In genomic region chr5:72319435-72320021, GRCh38 we compare ENCODE assay signal across 8 cellular contexts. TPM values are rescaled to one million over a fixed set of nuclear protein-coding genes. Genes with fewer than 3 reads are reported as not detected.
DNase-seq lines count a peak whose midpoint lies in the region; ATAC-seq and TF ChIP-seq lines count a peak whose summit lies in the region.
"Not testable (repeated sequence)": the region's sequence is repeated elsewhere in the genome, so short reads cannot be mapped to it uniquely, and the experiment has no call there.

No MANE protein-coding gene starts in this region.

- intact Hi-C loops in activated T-helper 1 cell treated with anti-CD3 and anti-CD28 coated beads, Interleukin-12 subunit alpha, Interleukin-12 subunit beta, Interleukin-2, Interleukin-4 antibody, amounts not matched to agents 30 ng/mL and 10 ng/mL and 1 ng/mL, durations not matched to agents 14 hours and 24 hours and 36 hours (cut with micrococcal nuclease): loop anchor here (1.0 to 10.0 kb wide), 6 partner anchors 11 to 1175 kb away; partner anchors contain the start of genes BTF3 and MCCC2
- intact Hi-C loops in left lung (cut with DNase I); sciatic nerve (cut with DNase I): not testable (repeated sequence)

- H3K27me3 Mint-ChIP-seq in activated T-helper 1 cell treated with anti-CD3 and anti-CD28 coated beads, Interleukin-12 subunit alpha, Interleukin-12 subunit beta, Interleukin-2, Interleukin-4 antibody, amounts not matched to agents 30 ng/mL and 10 ng/mL and 1 ng/mL, durations not matched to agents 14 hours and 24 hours and 36 hours (ENCODE audit: insufficient read depth): not testable (repeated sequence)

- TF ChIP-seq CTCF in left lung (IDR thresholded peaks at IDR 0.05): not testable (repeated sequence)
- TF ChIP-seq CTCF in upper lobe of left lung (IDR thresholded peaks at IDR 0.05): peak in 1 of 6 experiments; percentile 3

- H3K36me3 ChIP-seq in endocrine pancreas (ENCODE audit: control insufficient read depth, insufficient read depth, low read length): not testable (repeated sequence)
- H3K36me3 ChIP-seq in left lung: peaks cover 0 to 20% of the 10 kb centered on the region in 2 donors
- H3K36me3 ChIP-seq in upper lobe of left lung: peaks cover 0 to 26% (median 3%) of the 10 kb centered on the region in 4 donors

- H3K9me3 Mint-ChIP-seq in activated T-helper 1 cell treated with anti-CD3 and anti-CD28 coated beads, Interleukin-12 subunit alpha, Interleukin-12 subunit beta, Interleukin-2, Interleukin-4 antibody, amounts not matched to agents 30 ng/mL and 10 ng/mL and 1 ng/mL, durations not matched to agents 14 hours and 24 hours and 36 hours: not testable (repeated sequence)

- not testable (repeated sequence) for TF ChIP-seq EP300 in upper lobe of left lung (IDR thresholded peaks at IDR 0.05)

- peaks cover 30% of the 10 kb centered on the region for H3K36me3 Mint-ChIP-seq in activated T-helper 1 cell treated with anti-CD3 and anti-CD28 coated beads, Interleukin-12 subunit alpha, Interleukin-12 subunit beta, Interleukin-2, Interleukin-4 antibody, amounts not matched to agents 30 ng/mL and 10 ng/mL and 1 ng/mL, durations not matched to agents 14 hours and 24 hours and 36 hours (ENCODE audit: low read depth)

- H3K27ac ChIP-seq in left lung (peak overlapping the region; percentile 67 to 81), upper lobe of left lung (peak overlapping the region; percentile 51 to 77 (median 70))

- peak overlapping the region; percentile 95 for H3K4me3 Mint-ChIP-seq in activated T-helper 1 cell treated with anti-CD3 and anti-CD28 coated beads, Interleukin-12 subunit alpha, Interleukin-12 subunit beta, Interleukin-2, Interleukin-4 antibody, amounts not matched to agents 30 ng/mL and 10 ng/mL and 1 ng/mL, durations not matched to agents 14 hours and 24 hours and 36 hours

- not testable (repeated sequence) for H3K27me3 ChIP-seq in endocrine pancreas (ENCODE audit: control insufficient read depth, insufficient read depth, low read length); left lung; upper lobe of left lung

- H3K4me3 ChIP-seq in endocrine pancreas (ENCODE audit: control insufficient read depth, insufficient read depth, low read length) (peak overlapping the region; percentile 92), left lung (peak overlapping the region; percentile 63 to 77), upper lobe of left lung (peak overlapping the region; percentile 62 to 90 (median 72))

- not testable (repeated sequence) for H3K9me3 ChIP-seq in endocrine pancreas (ENCODE audit: control insufficient read depth, low read length); left lung; upper lobe of left lung

- WGBS in upper lobe of left lung, 2 donors: 8 to 15% methylated on average over 20 to 28 of the region's 28 CpGs

- H3K4me1 ChIP-seq in endocrine pancreas (ENCODE audit: control insufficient read depth, insufficient read depth, low read length): peaks cover 11% of the 10 kb centered on the region
- peaks cover 0 to 43% of the 10 kb centered on the region in 2 donors for H3K4me1 ChIP-seq in left lung
- H3K4me1 ChIP-seq in upper lobe of left lung: peaks cover 11 to 28% (median 22%) of the 10 kb centered on the region in 4 donors

- peak overlapping the region; percentile 94 for H3K9ac ChIP-seq in endocrine pancreas (ENCODE audit: control insufficient read depth, insufficient read depth, low read length)

- DNase-seq in RPMI8226 (peak; percentile 60), left lung (peak in 1 of 2 donors; percentile 81), sciatic nerve (ENCODE audit: low spot score) (peak; percentile 64), upper lobe of left lung (peak; percentile 21 to 87)
- not testable (repeated sequence) for DNase-seq in activated T-helper 1 cell treated with anti-CD3 and anti-CD28 coated beads, Interleukin-12 subunit alpha, Interleukin-12 subunit beta, Interleukin-2, Interleukin-4 antibody, amounts not matched to agents 30 ng/mL and 10 ng/mL and 1 ng/mL, durations not matched to agents 14 hours and 24 hours and 36 hours (ENCODE audit: low spot score)

- H3K4me1 Mint-ChIP-seq in activated T-helper 1 cell treated with anti-CD3 and anti-CD28 coated beads, Interleukin-12 subunit alpha, Interleukin-12 subunit beta, Interleukin-2, Interleukin-4 antibody, amounts not matched to agents 30 ng/mL and 10 ng/mL and 1 ng/mL, durations not matched to agents 14 hours and 24 hours and 36 hours (ENCODE audit: low read depth): peaks cover 46% of the 10 kb centered on the region

- ATAC-seq in GM18502 (IDR thresholded peaks at IDR 0.05; ENCODE audit: poor library complexity, unreplicated experiment): peak; percentile 19
- ATAC-seq in HG03025 (IDR thresholded peaks at IDR 0.05; ENCODE audit: low FRiP score, unreplicated experiment): peak; percentile 2
- peak; percentile 18 for ATAC-seq in left lung
- ATAC-seq in sciatic nerve: not testable (repeated sequence)
- peak in 1 of 2 donors; percentile 29 for ATAC-seq in upper lobe of left lung (ENCODE audit: low FRiP score in 2 of 2)

- TF ChIP-seq POLR2A in upper lobe of left lung (IDR thresholded peaks at IDR 0.05): not testable (repeated sequence)

- peak overlapping the region; percentile 83 for H3K27ac Mint-ChIP-seq in activated T-helper 1 cell treated with anti-CD3 and anti-CD28 coated beads, Interleukin-12 subunit alpha, Interleukin-12 subunit beta, Interleukin-2, Interleukin-4 antibody, amounts not matched to agents 30 ng/mL and 10 ng/mL and 1 ng/mL, durations not matched to agents 14 hours and 24 hours and 36 hours

RNA-seq across cellular contexts. Expression of gene MRPS27, which starts 0.5 kb away (rescaled TPM):
- total RNA-seq in activated T-helper 1 cell treated with anti-CD3 and anti-CD28 coated beads, Interleukin-12 subunit alpha, Interleukin-12 subunit beta, Interleukin-2, Interleukin-4 antibody, amounts not matched to agents 30 ng/mL and 10 ng/mL and 1 ng/mL, durations not matched to agents 14 hours and 24 hours and 36 hours: 80.1 and 88.2 TPM in 2 replicates
- total RNA-seq in left lung (10 to 100 TPM; 44.1 to 46.2 TPM), sciatic nerve (39.5 TPM), upper lobe of left lung (10 to 100 TPM; 15.7 to 36.9 (median 34.4) TPM)

RNA-seq across cellular contexts. Expression of gene PTCD2, which starts 0.6 kb away (rescaled TPM):
- 13.2 and 16.9 TPM in 2 replicates for total RNA-seq in activated T-helper 1 cell treated with anti-CD3 and anti-CD28 coated beads, Interleukin-12 subunit alpha, Interleukin-12 subunit beta, Interleukin-2, Interleukin-4 antibody, amounts not matched to agents 30 ng/mL and 10 ng/mL and 1 ng/mL, durations not matched to agents 14 hours and 24 hours and 36 hours
- total RNA-seq in left lung (1 to 10 TPM; 7.6 to 7.9 TPM), sciatic nerve (10.5 TPM), upper lobe of left lung (10 to 100 TPM in 1 of 6 donors, 1 to 10 TPM in 5; 3.1 to 17.8 (median 5.9) TPM)
